21 cellular contexts compared by ENCODE assay signal in genomic region chr15:27690290-27690689, GRCh38.
"Had no signal": no experiment of that assay in that cellular context is flagged by ENCODE, and none has a peak within 500 bp of the region (broad histone marks: within the 10 kb centered on the region; RNA-seq: fewer than 3 reads in every experiment).

No MANE protein-coding gene starts in this region.

- DNase-seq: effector memory CD8-positive, alpha-beta T cell; esophagus squamous epithelium; foreskin fibroblast; left colon; left ventricle myocardium superior; mesenchymal stem cell; naive B cell; posterior cingulate gyrus; spleen; stimulated activated CD4-positive, alpha-beta T cell treated with anti-CD3 and anti-CD28 coated beads, Interleukin-15, amount 100 ng/mL, for 24 hours; stimulated activated CD4-positive, alpha-beta T cell treated with anti-CD3 and anti-CD28 coated beads, Interleukin-1b, Interleukin-23, amount 100 ng/mL, for 48 hours; stimulated activated CD4-positive, alpha-beta T cell treated with anti-CD3 and anti-CD28 coated beads, Interleukin-4, amount 100 ng/mL, for 24 hours had no signal

- H3K9me3 Mint-ChIP-seq: stimulated activated memory B cell treated with anti-CD40 and anti-IgM and Interleukin-4, amounts not matched to agents 10 μg/mL and 1 μg/mL and 100 μg/mL, for 72 hours had no signal

- H3K4me3 Mint-ChIP-seq: dendritic cell treated with granulocyte-macrophage colony-stimulating factor and Interleukin-4, amounts not matched to agents 40 ng/mL and 50 ng/mL, for 4 days; effector memory CD8-positive, alpha-beta T cell; naive B cell; nephron; stimulated activated memory B cell treated with anti-CD40 and anti-IgM and Interleukin-4, amounts not matched to agents 10 μg/mL and 1 μg/mL and 100 μg/mL, for 72 hours; stimulated activated naive CD8-positive, alpha-beta T cell treated with anti-CD3 and anti-CD28 coated beads, Interleukin-15, Interleukin-2, amounts not matched to agents 100 ng/mL and 50 ng/mL, for 24 hours had no signal

- H3K36me3 ChIP-seq: esophagus squamous epithelium, gastroesophageal sphincter, neutrophil, spleen, tibial nerve had no signal

- H3K27ac Mint-ChIP-seq: dendritic cell treated with granulocyte-macrophage colony-stimulating factor and Interleukin-4, amounts not matched to agents 40 ng/mL and 50 ng/mL, for 4 days; effector memory CD8-positive, alpha-beta T cell; naive B cell; stimulated activated memory B cell treated with anti-CD40 and anti-IgM and Interleukin-4, amounts not matched to agents 10 μg/mL and 1 μg/mL and 100 μg/mL, for 72 hours; stimulated activated naive CD8-positive, alpha-beta T cell treated with anti-CD3 and anti-CD28 coated beads, Interleukin-15, Interleukin-2, amounts not matched to agents 100 ng/mL and 50 ng/mL, for 24 hours had no signal

- H3K27me3 ChIP-seq: esophagus squamous epithelium, gastroesophageal sphincter, neutrophil, spleen, tibial nerve had no signal

- H3K36me3 Mint-ChIP-seq: naive B cell; stimulated activated memory B cell treated with anti-CD40 and anti-IgM and Interleukin-4, amounts not matched to agents 10 μg/mL and 1 μg/mL and 100 μg/mL, for 72 hours had no signal

- H3K27me3 Mint-ChIP-seq: dendritic cell treated with granulocyte-macrophage colony-stimulating factor and Interleukin-4, amounts not matched to agents 40 ng/mL and 50 ng/mL, for 4 days; effector memory CD8-positive, alpha-beta T cell; stimulated activated memory B cell treated with anti-CD40 and anti-IgM and Interleukin-4, amounts not matched to agents 10 μg/mL and 1 μg/mL and 100 μg/mL, for 72 hours; stimulated activated naive CD8-positive, alpha-beta T cell treated with anti-CD3 and anti-CD28 coated beads, Interleukin-15, Interleukin-2, amounts not matched to agents 100 ng/mL and 50 ng/mL, for 24 hours had no signal

- H3K4me3 ChIP-seq: esophagus squamous epithelium, gastroesophageal sphincter, lung, spleen, tibial nerve had no signal

- H3K9me3 ChIP-seq: esophagus squamous epithelium, gastroesophageal sphincter, neutrophil, tibial nerve had no signal

- H3K27ac ChIP-seq: esophagus squamous epithelium, gastroesophageal sphincter, neutrophil, spleen, tibial nerve had no signal

- ATAC-seq: effector memory CD8-positive, alpha-beta T cell; gastroesophageal sphincter; left colon; left ventricle myocardium superior; sciatic nerve; stimulated activated memory B cell treated with anti-CD40 and anti-IgM and Interleukin-4, amounts not matched to agents 10 μg/mL and 1 μg/mL and 100 μg/mL, for 72 hours had no signal

- H3K4me1 Mint-ChIP-seq: naive B cell; stimulated activated memory B cell treated with anti-CD40 and anti-IgM and Interleukin-4, amounts not matched to agents 10 μg/mL and 1 μg/mL and 100 μg/mL, for 72 hours had no signal

- H3K4me1 ChIP-seq: esophagus squamous epithelium, gastroesophageal sphincter, spleen, tibial nerve had no signal
